22 cellular contexts compared by ENCODE assay signal in the genomic region with DNA sequence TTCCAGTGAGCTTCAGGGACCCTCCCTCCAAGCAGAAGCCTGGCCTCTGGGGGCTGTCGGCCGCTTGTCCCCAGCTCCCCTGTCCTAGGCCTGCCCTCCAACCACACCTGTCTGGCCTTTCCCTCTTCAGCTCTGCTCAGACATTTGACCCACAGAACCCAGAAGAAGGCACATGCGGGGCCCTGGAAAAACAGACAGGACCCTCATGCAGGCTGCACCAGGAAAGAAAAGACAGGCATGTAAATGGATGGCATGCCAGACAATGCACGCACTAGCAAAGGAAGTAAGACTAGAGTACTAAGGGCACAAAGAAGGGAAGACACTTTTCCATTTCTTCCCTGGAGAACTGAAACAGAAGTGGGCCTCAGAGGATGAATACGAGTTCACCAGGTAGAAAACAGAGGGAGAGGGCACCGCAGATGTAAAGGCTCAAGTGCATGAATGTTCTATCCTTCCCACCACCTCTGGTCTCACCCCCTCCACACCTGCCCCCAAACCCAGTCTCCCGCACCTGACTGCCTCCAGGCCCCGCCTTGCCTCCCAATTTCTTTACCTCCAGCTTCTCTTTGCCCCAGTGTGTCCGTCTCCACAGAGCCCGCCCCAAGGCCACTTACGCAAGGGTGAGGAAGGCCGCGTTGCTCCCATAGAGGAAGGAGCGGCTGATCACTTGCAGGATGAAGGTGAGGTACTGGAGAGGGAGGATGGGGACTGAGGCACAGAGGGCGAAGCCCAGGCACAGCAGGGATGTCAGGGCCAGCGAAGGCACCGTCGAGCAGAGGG. TPM values are rescaled to one million over a fixed set of nuclear protein-coding genes. Genes with fewer than 3 reads are reported as not detected.
DNase-seq lines count a peak whose midpoint lies in the region; ATAC-seq, FAIRE-seq and TF ChIP-seq lines count a peak whose summit lies in the region.
"Had no signal": no experiment of that assay in that cellular context is flagged by ENCODE, and none has a peak within 500 bp of the region (broad histone marks: within the 10 kb centered on the region; RNA-seq: fewer than 3 reads in every experiment).

No MANE protein-coding gene starts in this region.

- no TSS peak for BruUV-seq in K562 (replicated peaks; lab: Mats Ljungman, UMichigan)

- no peak overlapping the region for H3K9ac ChIP-seq in K562 (ENCODE audit: insufficient read depth in 1 of 2, low read depth in 2 of 2, low read length in 2 of 2)

- no peak for ATAC-seq in stimulated activated naive CD8-positive, alpha-beta T cell treated with anti-CD3 and anti-CD28 coated beads, Interleukin-15, Interleukin-2, amounts not matched to agents 100 U/mL and 50 U/mL, for 24 hours
- ATAC-seq in K562, result no peak
- no peak for ATAC-seq in HG03159 (IDR thresholded peaks at IDR 0.05; ENCODE audit: unreplicated experiment)

- TF ChIP-seq EP300 in K562 (IDR thresholded peaks at IDR 0.05; ENCODE audit: low read length), result no peak

- no peak for DNase-seq in activated CD4-positive, alpha-beta memory T cell treated with anti-CD3 and anti-CD28 coated beads for 36 hours
- DNase-seq in activated CD4-positive, alpha-beta memory T cell treated with anti-CD3 and anti-CD28 coated beads, Interleukin-2, amount 10 ng/mL, durations not matched to agents 7 days and 5 days, result no peak
- DNase-seq in stimulated activated naive CD8-positive, alpha-beta T cell treated with anti-CD3 and anti-CD28 coated beads, Interleukin-15, Interleukin-2, amounts not matched to agents 100 U/mL and 50 U/mL, for 24 hours, result no peak
- DNase-seq in K562 (ENCODE audit: extremely low read depth in 1 of 4, low spot score in 3 of 4) (no peak), midbrain (lab: John Stamatoyannopoulos, UW) (no peak), H7 (no peak)
- DNase-seq: DMS 273 treated with DMSO at 0.1 percent for 48 hours, GF-D8, NCI-H1092, NCI-H146, NCI-H2081, NCI-H774 had no signal

- peak overlapping the region; percentile 60 for H3K27ac Mint-ChIP-seq in activated CD4-positive, alpha-beta memory T cell treated with anti-CD3 and anti-CD28 coated beads for 36 hours
- H3K27ac Mint-ChIP-seq in activated CD4-positive, alpha-beta memory T cell treated with anti-CD3 and anti-CD28 coated beads, Interleukin-2, amount 10 ng/mL, durations not matched to agents 7 days and 5 days, result no peak overlapping the region
- H3K27ac Mint-ChIP-seq in stimulated activated naive CD8-positive, alpha-beta T cell treated with anti-CD3 and anti-CD28 coated beads, Interleukin-15, Interleukin-2, amounts not matched to agents 100 ng/mL and 50 ng/mL, for 24 hours, result peak overlapping the region; percentile 66

- TF ChIP-seq CTCF in K562 (IDR thresholded peaks at IDR 0.05 in 2 of 3, conservative IDR thresholded peaks at IDR 0.05 in 1 of 3; ENCODE audit: insufficient read depth in 2 of 3, low read depth in 1 of 3, low read length in 3 of 3), result no peak

- H3K4me1 Mint-ChIP-seq in activated CD4-positive, alpha-beta memory T cell treated with anti-CD3 and anti-CD28 coated beads for 36 hours (ENCODE audit: low read depth), result peaks cover 73% of the 10 kb centered on the region
- peaks cover 50% of the 10 kb centered on the region for H3K4me1 Mint-ChIP-seq in activated CD4-positive, alpha-beta memory T cell treated with anti-CD3 and anti-CD28 coated beads, Interleukin-2, amount 10 ng/mL, durations not matched to agents 7 days and 5 days
- peaks cover 88% of the 10 kb centered on the region for H3K4me1 Mint-ChIP-seq in stimulated activated naive CD8-positive, alpha-beta T cell treated with anti-CD3 and anti-CD28 coated beads, Interleukin-15, Interleukin-2, amounts not matched to agents 100 ng/mL and 50 ng/mL, for 24 hours (ENCODE audit: low read depth)

- H3K9me3 ChIP-seq in K562 (replicated peaks; ENCODE audit: control insufficient read depth, insufficient read depth, low read depth, low read length), result no peaks in the 10 kb centered on the region
- H3K9me3 ChIP-seq: MG63 had no signal

- intact Hi-C loops in activated CD4-positive, alpha-beta memory T cell treated with anti-CD3 and anti-CD28 coated beads for 36 hours (cut with micrococcal nuclease), result loop anchor here (5.0 kb wide), 1 partner anchor 303 kb away; a partner anchor contains a TSS
- intact Hi-C loops in K562 (cut with micrococcal nuclease), result no loop called here

- no peaks in the 10 kb centered on the region for H3K27me3 Mint-ChIP-seq in activated CD4-positive, alpha-beta memory T cell treated with anti-CD3 and anti-CD28 coated beads for 36 hours
- no peaks in the 10 kb centered on the region for H3K27me3 Mint-ChIP-seq in activated CD4-positive, alpha-beta memory T cell treated with anti-CD3 and anti-CD28 coated beads, Interleukin-2, amount 10 ng/mL, durations not matched to agents 7 days and 5 days
- H3K27me3 Mint-ChIP-seq in stimulated activated naive CD8-positive, alpha-beta T cell treated with anti-CD3 and anti-CD28 coated beads, Interleukin-15, Interleukin-2, amounts not matched to agents 100 ng/mL and 50 ng/mL, for 24 hours, result no peaks in the 10 kb centered on the region

- TF ChIP-seq POLR2A in K562 (conservative IDR thresholded peaks at IDR 0.05), result no peak

- H3K4me2 ChIP-seq in K562 (ENCODE audit: insufficient read depth, low read length), result no peak overlapping the region

- no peaks in the 10 kb centered on the region for H3K9me1 ChIP-seq in K562 (ENCODE audit: control insufficient read depth, insufficient read depth, low read length)

- H3K27me3 ChIP-seq in K562 (ENCODE audit: control insufficient read depth in 2 of 2, insufficient read depth in 2 of 2, low read length in 2 of 2) (no peaks in the 10 kb centered on the region), H7 (ENCODE audit: control insufficient read depth, insufficient read depth, low read length) (no peaks in the 10 kb centered on the region)
- H3K27me3 ChIP-seq: MG63 had no signal

- peaks cover 7% of the 10 kb centered on the region; the same call in 2 of the 3 replicates for H3K79me2 ChIP-seq in K562 (ENCODE audit: control insufficient read depth, insufficient read depth, low read length)

- CTCF ChIA-PET in activated CD4-positive, alpha-beta memory T cell treated with anti-CD3 and anti-CD28 coated beads for 36 hours (lab: Charles Lee), result interaction anchor here (0.9 to 1.4 kb wide), 2 partner anchors 48 to 84 kb away, joined by 3 read pairs; no protein-coding TSS in a partner anchor
- CTCF ChIA-PET in activated CD4-positive, alpha-beta memory T cell treated with anti-CD3 and anti-CD28 coated beads, Interleukin-2, amount 10 ng/mL, durations not matched to agents 7 days and 5 days (lab: Charles Lee), result no interaction called here
- CTCF ChIA-PET in K562 (lab: Yijun Ruan, JAX; ENCODE audit: low intra/inter-chr PET ratio), result no interaction called here

- in situ Hi-C loops in K562 (cut with MboI), result no loop called here

- no peaks in the 10 kb centered on the region for H3K9me3 Mint-ChIP-seq in activated CD4-positive, alpha-beta memory T cell treated with anti-CD3 and anti-CD28 coated beads for 36 hours
- no peaks in the 10 kb centered on the region for H3K9me3 Mint-ChIP-seq in activated CD4-positive, alpha-beta memory T cell treated with anti-CD3 and anti-CD28 coated beads, Interleukin-2, amount 10 ng/mL, durations not matched to agents 7 days and 5 days
- no peaks in the 10 kb centered on the region for H3K9me3 Mint-ChIP-seq in stimulated activated naive CD8-positive, alpha-beta T cell treated with anti-CD3 and anti-CD28 coated beads, Interleukin-15, Interleukin-2, amounts not matched to agents 100 ng/mL and 50 ng/mL, for 24 hours

- H3K4me1 ChIP-seq in K562 (replicated peaks in 1 of 2; ENCODE audit: control insufficient read depth in 2 of 2, insufficient read depth in 2 of 2, low read length in 2 of 2), result peaks cover 3 to 8% of the 10 kb centered on the region in 2 experiments; a peak in 4 of 5 replicates

- H3K36me3 Mint-ChIP-seq in activated CD4-positive, alpha-beta memory T cell treated with anti-CD3 and anti-CD28 coated beads for 36 hours, result peaks cover 81% of the 10 kb centered on the region
- peaks cover 82% of the 10 kb centered on the region for H3K36me3 Mint-ChIP-seq in activated CD4-positive, alpha-beta memory T cell treated with anti-CD3 and anti-CD28 coated beads, Interleukin-2, amount 10 ng/mL, durations not matched to agents 7 days and 5 days (ENCODE audit: low read depth)
- H3K36me3 Mint-ChIP-seq in stimulated activated naive CD8-positive, alpha-beta T cell treated with anti-CD3 and anti-CD28 coated beads, Interleukin-15, Interleukin-2, amounts not matched to agents 100 ng/mL and 50 ng/mL, for 24 hours (ENCODE audit: low read depth), result peaks cover 94% of the 10 kb centered on the region

- POLR2A ChIA-PET in activated CD4-positive, alpha-beta memory T cell treated with anti-CD3 and anti-CD28 coated beads for 36 hours (lab: Charles Lee), result interaction anchor here (0.6 to 1.8 kb wide), 3 partner anchors 13 to 190 kb away, joined by 3 to 5 read pairs (median 3); no protein-coding TSS in a partner anchor
- POLR2A ChIA-PET in activated CD4-positive, alpha-beta memory T cell treated with anti-CD3 and anti-CD28 coated beads, Interleukin-2, amount 10 ng/mL, durations not matched to agents 7 days and 5 days (lab: Charles Lee), result no interaction called here
- POLR2A ChIA-PET in K562 (lab: Yijun Ruan, JAX), result interaction anchor here (0.7 to 1.6 kb wide), 2 partner anchors 9 to 29 kb away, joined by 3 to 4 read pairs; no protein-coding TSS in a partner anchor

- peaks cover 88% of the 10 kb centered on the region for H3K36me3 ChIP-seq in K562 (ENCODE audit: control insufficient read depth, insufficient read depth, low read length)
- peaks cover 1% of the 10 kb centered on the region for H3K36me3 ChIP-seq in H7 (replicated peaks; ENCODE audit: control insufficient read depth, insufficient read depth, low read length)

- peaks cover 2% of the 10 kb centered on the region for H4K20me1 ChIP-seq in K562 (replicated peaks; ENCODE audit: control insufficient read depth, insufficient read depth, low read length)

- WGBS in K562 (ENCODE audit: insufficient coverage, low coverage, missing lambda C conversion rate), result 95% methylated on average over 15 of the region's 18 CpGs

- no peak for TF ChIP-seq RAD21 in K562 (CRISPR knock-in tag; conservative IDR thresholded peaks at IDR 0.05 in 1 of 2, IDR thresholded peaks at IDR 0.05 in 1 of 2)

- FAIRE-seq in K562 (lab: Jason Lieb, UNC), result no peak
- FAIRE-seq: GM12892, H1 had no signal

- no peak overlapping the region for H3K4me3 ChIP-seq in K562
- H3K4me3 ChIP-seq in H7 (ENCODE audit: insufficient read depth, low read depth, low read length), result no peak overlapping the region
- H3K4me3 ChIP-seq: MG63 had no signal

- H3K27ac ChIP-seq in K562 (ENCODE audit: extremely low read depth, low read depth, low read length), result no peak overlapping the region
- H3K27ac ChIP-seq: C4-2B had no signal

- no peak overlapping the region for H3K4me3 Mint-ChIP-seq in activated CD4-positive, alpha-beta memory T cell treated with anti-CD3 and anti-CD28 coated beads for 36 hours
- H3K4me3 Mint-ChIP-seq in activated CD4-positive, alpha-beta memory T cell treated with anti-CD3 and anti-CD28 coated beads, Interleukin-2, amount 10 ng/mL, durations not matched to agents 7 days and 5 days, result no peak overlapping the region
- H3K4me3 Mint-ChIP-seq in stimulated activated naive CD8-positive, alpha-beta T cell treated with anti-CD3 and anti-CD28 coated beads, Interleukin-15, Interleukin-2, amounts not matched to agents 100 ng/mL and 50 ng/mL, for 24 hours, result peak overlapping the region; percentile 42

- no peak overlapping the region for H2AFZ ChIP-seq in K562 (ENCODE audit: low read depth, low read length)

RNA-seq across cellular contexts. Expression of a gene that starts 17.4 kb away (rescaled TPM):
- total RNA-seq in activated CD4-positive, alpha-beta memory T cell treated with anti-CD3 and anti-CD28 coated beads for 36 hours, result 100 to 1,000 TPM; 170 to 186 TPM
- total RNA-seq in activated CD4-positive, alpha-beta memory T cell treated with anti-CD3 and anti-CD28 coated beads, Interleukin-2, amount 10 ng/mL, durations not matched to agents 7 days and 5 days, result 100 to 1,000 TPM in 1 of 2 experiments, 10 to 100 TPM in 1; 94.5 to 101 TPM
- total RNA-seq in K562 (2011; cell fraction: chromatin; rRNA removed; ENCODE audit: low replicate concordance), result 241 and 427 TPM in 2 replicates
- total RNA-seq in K562 (2011; cell fraction: nucleolus; rRNA removed), result 393 and 402 TPM in 2 replicates
- 340 and 369 TPM in 2 replicates for total RNA-seq in K562 (2011; cell fraction: nucleoplasm; rRNA removed)
- total RNA-seq in K562 (2014; rRNA removed) (98.9 and 141 TPM in 2 replicates), K562 (2014; rRNA removed; fragmentation: Illumina TruSeq; extraction: Trizol) (120 and 132 TPM in 2 replicates), K562 (2015; rRNA removed; fragmentation: Illumina TruSeq; extraction: Trizol) (135 and 143 TPM in 2 replicates), K562 (2021) (254 and 257 TPM in 2 replicates)
- polyA plus RNA-seq in K562 (2011; rRNA removed) (141 and 235 TPM in 2 replicates), K562 (2014; fragmentation: Illumina TruSeq; extraction: Trizol) (244 and 281 TPM in 2 replicates), K562 (2014; fragmentation: Nextera tagmentation; extraction: Ambion mirVana) (100 to 1,000 TPM in 1 of 2 experiments, 10 to 100 TPM in 1; 63.7 to 216 TPM), K562 (2014; rRNA removed) (139 and 160 TPM in 2 replicates)
- 358 and 452 TPM in 2 replicates for polyA plus RNA-seq in K562 (2011; cell fraction: cytosol; rRNA removed)
- 327 and 364 TPM in 2 replicates for polyA plus RNA-seq in K562 (2011; cell fraction: nucleus; rRNA removed)
- 192 and 193 TPM in 2 replicates for polyA plus RNA-seq in K562 (2012)
- polyA minus RNA-seq in K562 (2011; rRNA and poly(A)+ RNA removed), result 162 and 237 TPM in 2 replicates
- polyA minus RNA-seq in K562 (2011; cell fraction: cytosol; rRNA and poly(A)+ RNA removed), result 86.6 and 143 TPM in 2 replicates
- 116 and 125 TPM in 2 replicates for polyA minus RNA-seq in K562 (2011; cell fraction: nucleus; rRNA and poly(A)+ RNA removed)
- total RNA-seq in H7 (2014; rRNA removed; shearing (Covaris generic)), result 9.7 and 16.4 TPM in 2 replicates
- total RNA-seq: NCI-H460 had no signal

RNA-seq across cellular contexts. Expression of a gene that starts 19.1 kb away (rescaled TPM):
- 1 to 10 TPM; 1.8 to 2.2 TPM for total RNA-seq in activated CD4-positive, alpha-beta memory T cell treated with anti-CD3 and anti-CD28 coated beads for 36 hours
- total RNA-seq in activated CD4-positive, alpha-beta memory T cell treated with anti-CD3 and anti-CD28 coated beads, Interleukin-2, amount 10 ng/mL, durations not matched to agents 7 days and 5 days, result under 1 TPM; 0.33 to 0.68 TPM
- 1.2 and 1.9 TPM in 2 replicates for total RNA-seq in K562 (2011; cell fraction: chromatin; rRNA removed; ENCODE audit: low replicate concordance)
- 0.50 and 0.92 TPM in 2 replicates for total RNA-seq in K562 (2011; cell fraction: nucleolus; rRNA removed)
- total RNA-seq in K562 (2011; cell fraction: nucleoplasm; rRNA removed), result 1.4 and 1.8 TPM in 2 replicates
- 18.5 and 33.0 TPM in 2 replicates for total RNA-seq in K562 (2014; rRNA removed)
- total RNA-seq in K562 (2014; rRNA removed; fragmentation: Illumina TruSeq; extraction: Trizol), result 23.6 and 29.8 TPM in 2 replicates
- total RNA-seq in K562 (2015; rRNA removed; fragmentation: Illumina TruSeq; extraction: Trizol), result 44.8 and 50.1 TPM in 2 replicates
- 16.4 and 30.5 TPM in 2 replicates for total RNA-seq in K562 (2021)
- polyA plus RNA-seq in K562 (2011; rRNA removed), result 1.8 and 7.2 TPM in 2 replicates
- polyA plus RNA-seq in K562 (2011; cell fraction: cytosol; rRNA removed), result 2.2 and 5.4 TPM in 2 replicates
- 1.0 and 2.0 TPM in 2 replicates for polyA plus RNA-seq in K562 (2011; cell fraction: nucleus; rRNA removed)
- polyA plus RNA-seq in K562 (2012), result 39.0 and 49.3 TPM in 2 replicates
- polyA plus RNA-seq in K562 (2014; fragmentation: Illumina TruSeq; extraction: Trizol), result 23.3 and 24.4 TPM in 2 replicates
- polyA plus RNA-seq in K562 (2014; fragmentation: Nextera tagmentation; extraction: Ambion mirVana), result 10 to 100 TPM; 42.9 to 78.0 TPM
- polyA plus RNA-seq in K562 (2014; rRNA removed), result 26.6 and 31.8 TPM in 2 replicates
- 0.21 and 1.1 TPM in 2 replicates for polyA minus RNA-seq in K562 (2011; rRNA and poly(A)+ RNA removed)
- polyA minus RNA-seq in K562 (2011; cell fraction: cytosol; rRNA and poly(A)+ RNA removed), result not detected in 2 replicates
- polyA minus RNA-seq in K562 (2011; cell fraction: nucleus; rRNA and poly(A)+ RNA removed), result 0.56 TPM in 1 of 2 replicates, not detected in the other
- not detected in 2 replicates for total RNA-seq in H7 (2014; rRNA removed; shearing (Covaris generic))
- total RNA-seq: A172, Daoy, H1, NCI-H460, PC-3 had no signal

RNA-seq across cellular contexts. Expression of a gene that starts 28.6 kb away (rescaled TPM):
- not detected for total RNA-seq in activated CD4-positive, alpha-beta memory T cell treated with anti-CD3 and anti-CD28 coated beads for 36 hours
- not detected for total RNA-seq in activated CD4-positive, alpha-beta memory T cell treated with anti-CD3 and anti-CD28 coated beads, Interleukin-2, amount 10 ng/mL, durations not matched to agents 7 days and 5 days
- total RNA-seq in K562 (2011; cell fraction: chromatin; rRNA removed; ENCODE audit: low replicate concordance), result not detected in 2 replicates
- not detected in 2 replicates for total RNA-seq in K562 (2011; cell fraction: nucleolus; rRNA removed)
- total RNA-seq in K562 (2011; cell fraction: nucleoplasm; rRNA removed), result not detected in 2 replicates
- not detected in 2 replicates for total RNA-seq in K562 (2014; rRNA removed)
- not detected in 2 replicates for total RNA-seq in K562 (2014; rRNA removed; fragmentation: Illumina TruSeq; extraction: Trizol)
- total RNA-seq in K562 (2015; rRNA removed; fragmentation: Illumina TruSeq; extraction: Trizol), result 0.18 TPM in 1 of 2 replicates, not detected in the other
- not detected in 2 replicates for total RNA-seq in K562 (2021)
- not detected in 2 replicates for polyA plus RNA-seq in K562 (2011; rRNA removed)
- polyA plus RNA-seq in K562 (2011; cell fraction: cytosol; rRNA removed), result 0.07 TPM in 1 of 2 replicates, not detected in the other
- polyA plus RNA-seq in K562 (2011; cell fraction: nucleus; rRNA removed), result not detected in 2 replicates
- not detected in 2 replicates for polyA plus RNA-seq in K562 (2012)
- not detected in 2 replicates for polyA plus RNA-seq in K562 (2014; fragmentation: Illumina TruSeq; extraction: Trizol)
- under 1 TPM; 0.38 to 0.55 TPM for polyA plus RNA-seq in K562 (2014; fragmentation: Nextera tagmentation; extraction: Ambion mirVana)
- not detected in 2 replicates for polyA plus RNA-seq in K562 (2014; rRNA removed)
- polyA minus RNA-seq in K562 (2011; rRNA and poly(A)+ RNA removed), result not detected in 2 replicates
- polyA minus RNA-seq in K562 (2011; cell fraction: cytosol; rRNA and poly(A)+ RNA removed), result not detected in 2 replicates
- not detected in 2 replicates for polyA minus RNA-seq in K562 (2011; cell fraction: nucleus; rRNA and poly(A)+ RNA removed)
- not detected in 2 replicates for total RNA-seq in H7 (2014; rRNA removed; shearing (Covaris generic))
- total RNA-seq: A172, Daoy, H1, NCI-H460, PC-3 had no signal
- polyA plus RNA-seq: H1 had no signal

RNA-seq across cellular contexts. Expression of a gene that starts 50.8 kb away (rescaled TPM):
- total RNA-seq in activated CD4-positive, alpha-beta memory T cell treated with anti-CD3 and anti-CD28 coated beads for 36 hours, result under 1 TPM; 0.36 to 0.51 TPM
- under 1 TPM; 0.35 to 0.50 TPM for total RNA-seq in activated CD4-positive, alpha-beta memory T cell treated with anti-CD3 and anti-CD28 coated beads, Interleukin-2, amount 10 ng/mL, durations not matched to agents 7 days and 5 days
- not detected in 2 replicates for total RNA-seq in K562 (2011; cell fraction: chromatin; rRNA removed; ENCODE audit: low replicate concordance)
- total RNA-seq in K562 (2011; cell fraction: nucleolus; rRNA removed), result 0.50 and 0.53 TPM in 2 replicates
- 0.46 and 1.2 TPM in 2 replicates for total RNA-seq in K562 (2011; cell fraction: nucleoplasm; rRNA removed)
- total RNA-seq in K562 (2014; rRNA removed) (0.29 TPM in 1 of 2 replicates, not detected in the other), K562 (2014; rRNA removed; fragmentation: Illumina TruSeq; extraction: Trizol) (not detected in 2 replicates), K562 (2015; rRNA removed; fragmentation: Illumina TruSeq; extraction: Trizol) (0.07 TPM in 1 of 2 replicates, not detected in the other), K562 (2021) (1.8 and 1.9 TPM in 2 replicates)
- polyA plus RNA-seq in K562 (2011; rRNA removed) (0.06 and 0.30 TPM in 2 replicates), K562 (2014; fragmentation: Illumina TruSeq; extraction: Trizol) (0.34 and 1.1 TPM in 2 replicates), K562 (2014; fragmentation: Nextera tagmentation; extraction: Ambion mirVana) (not detected), K562 (2014; rRNA removed) (0.69 and 0.82 TPM in 2 replicates)
- 0.07 and 0.21 TPM in 2 replicates for polyA plus RNA-seq in K562 (2011; cell fraction: cytosol; rRNA removed)
- 0.25 and 0.47 TPM in 2 replicates for polyA plus RNA-seq in K562 (2011; cell fraction: nucleus; rRNA removed)
- polyA plus RNA-seq in K562 (2012), result 1.5 and 5.3 TPM in 2 replicates
- polyA minus RNA-seq in K562 (2011; rRNA and poly(A)+ RNA removed), result not detected in 2 replicates
- not detected in 2 replicates for polyA minus RNA-seq in K562 (2011; cell fraction: cytosol; rRNA and poly(A)+ RNA removed)
- 0.54 TPM in 1 of 2 replicates, not detected in the other for polyA minus RNA-seq in K562 (2011; cell fraction: nucleus; rRNA and poly(A)+ RNA removed)
- total RNA-seq in H7 (2014; rRNA removed; shearing (Covaris generic)), result 3.1 and 3.4 TPM in 2 replicates
